In the genomic region with DNA sequence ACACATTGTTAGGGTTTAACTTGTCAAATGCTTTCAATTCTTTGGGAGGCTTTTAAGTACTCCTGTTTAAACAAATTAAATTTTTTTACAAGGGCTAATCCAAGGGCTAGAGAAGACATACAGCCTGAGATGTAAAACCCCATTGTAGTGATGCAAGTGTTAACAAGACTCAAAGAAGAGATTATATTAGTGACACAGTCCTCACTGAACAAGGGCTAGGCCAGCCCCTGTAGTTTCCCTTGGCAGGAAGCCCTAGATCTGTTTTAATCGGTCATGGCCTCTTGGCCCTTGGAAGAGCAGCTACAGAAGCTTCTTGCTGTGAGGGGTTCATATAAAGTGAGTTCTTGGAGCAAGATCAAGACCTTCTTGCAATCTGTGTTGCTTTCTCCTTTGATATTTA, we compare ENCODE assay signal across 24 cellular contexts.
DNase-seq lines count a peak whose midpoint lies in the region; ATAC-seq and TF ChIP-seq lines count a peak whose summit lies in the region.
"Had no signal": no experiment of that assay in that cellular context is flagged by ENCODE, and none has a peak within 500 bp of the region (broad histone marks: within the 10 kb centered on the region; RNA-seq: fewer than 3 reads in every experiment).

No MANE protein-coding gene starts in this region.

- no peak for TF ChIP-seq POLR2A in erythroblast (IDR thresholded peaks at IDR 0.05; ENCODE audit: low read length)

- DNase-seq in NCI-H69 (lab: John Stamatoyannopoulos, UW) (peak; percentile 17), RPMI7951 (ENCODE audit: low read depth) (peak; percentile 93), erythroblast (lab: John Stamatoyannopoulos, UW) (peak; percentile 83 to 87), left ventricle myocardium superior (no peak)
- no peak for DNase-seq in stimulated activated CD4-positive, alpha-beta T cell treated with anti-CD3 and anti-CD28 coated beads, Interleukin-4, amount 100 ng/mL, for 24 hours
- DNase-seq: BE2C; Calu3; DND-41; GM23248; H7; IMR-90; KG1; NCI-H1048; NCI-H1417; NCI-H1694; NCI-H2081; NCI-H2171; NCI-H226; NCI-H510A; NK-92 treated with Interleukin-12 subunit alpha and Interleukin-12 subunit beta, amount 100 ng/mL, for 24 hours; SHP77 treated with DMSO at 0.1 percent for 48 hours; T-helper 1 cell had no signal

- intact Hi-C loops in left ventricle myocardium superior (cut with micrococcal nuclease): no loop called here

- ATAC-seq in left ventricle myocardium superior (no peak), GM21576 (IDR thresholded peaks at IDR 0.05; ENCODE audit: unreplicated experiment) (no peak), GM21619 (IDR thresholded peaks at IDR 0.05; ENCODE audit: unreplicated experiment) (no peak)

Comparison
In these comparisons a context has a peak if more than half of its experiments do, and no peak if none do; other contexts are left out.
1. DNase-seq: peak in NCI-H69 (single experiment), RPMI7951 (single experiment) and erythroblast (2 of 2); none in left ventricle myocardium superior (single experiment) and stimulated activated CD4-positive, alpha-beta T cell treated with anti-CD3 and anti-CD28 coated beads, Interleukin-4, amount 100 ng/mL, for 24 hours (single experiment).